Comparison of ENCODE assay signal across 2 cellular contexts in genomic region chr2:128156812-128157211, GRCh38.
TF ChIP-seq lines count a peak whose summit lies in the region.

No MANE protein-coding gene starts in this region.

TF ChIP-seq in SK-N-SH, 30 proteins besides CTCF, POLR2A, EP300 and RAD21 (continued from another document):
- TF ChIP-seq RCOR1 (IDR thresholded peaks at IDR 0.05; ENCODE audit: low read length): peak; percentile 97
- TF ChIP-seq TCF12 (IDR thresholded peaks at IDR 0.05): peak; percentile 27; the same call in 1 of the 2 replicates
- no peak for TF ChIP-seq USF1 (IDR thresholded peaks at IDR 0.05; ENCODE audit: borderline replicate concordance, low read depth)
- peak; percentile 76 for TF ChIP-seq GATA2 (CRISPR knock-in tag; IDR thresholded peaks at IDR 0.05)
- no peak for TF ChIP-seq ELF1 (IDR thresholded peaks at IDR 0.05)

TF ChIP-seq in endothelial cell of umbilical vein, 7 proteins besides CTCF, POLR2A, EP300 and RAD21 (continued from another document):
- TF ChIP-seq FOS (IDR thresholded peaks at IDR 0.05; ENCODE audit: borderline replicate concordance, insufficient read depth, low read length): no peak
- TF ChIP-seq MAX (IDR thresholded peaks at IDR 0.05; ENCODE audit: insufficient read depth, insufficient read length): no peak
- no peak for TF ChIP-seq JUN (IDR thresholded peaks at IDR 0.05; ENCODE audit: borderline replicate concordance, insufficient read depth, insufficient read length, low read depth)
- TF ChIP-seq MYC (IDR thresholded peaks at IDR 0.05; ENCODE audit: low read depth, low read length): no peak
- TF ChIP-seq GATA2 (IDR thresholded peaks at IDR 0.05; ENCODE audit: insufficient read depth, insufficient read length, low read depth, low read length): no peak
TF ChIP-seq in endothelial cell of umbilical vein: peak in this region for 0.
